In the genomic region with DNA sequence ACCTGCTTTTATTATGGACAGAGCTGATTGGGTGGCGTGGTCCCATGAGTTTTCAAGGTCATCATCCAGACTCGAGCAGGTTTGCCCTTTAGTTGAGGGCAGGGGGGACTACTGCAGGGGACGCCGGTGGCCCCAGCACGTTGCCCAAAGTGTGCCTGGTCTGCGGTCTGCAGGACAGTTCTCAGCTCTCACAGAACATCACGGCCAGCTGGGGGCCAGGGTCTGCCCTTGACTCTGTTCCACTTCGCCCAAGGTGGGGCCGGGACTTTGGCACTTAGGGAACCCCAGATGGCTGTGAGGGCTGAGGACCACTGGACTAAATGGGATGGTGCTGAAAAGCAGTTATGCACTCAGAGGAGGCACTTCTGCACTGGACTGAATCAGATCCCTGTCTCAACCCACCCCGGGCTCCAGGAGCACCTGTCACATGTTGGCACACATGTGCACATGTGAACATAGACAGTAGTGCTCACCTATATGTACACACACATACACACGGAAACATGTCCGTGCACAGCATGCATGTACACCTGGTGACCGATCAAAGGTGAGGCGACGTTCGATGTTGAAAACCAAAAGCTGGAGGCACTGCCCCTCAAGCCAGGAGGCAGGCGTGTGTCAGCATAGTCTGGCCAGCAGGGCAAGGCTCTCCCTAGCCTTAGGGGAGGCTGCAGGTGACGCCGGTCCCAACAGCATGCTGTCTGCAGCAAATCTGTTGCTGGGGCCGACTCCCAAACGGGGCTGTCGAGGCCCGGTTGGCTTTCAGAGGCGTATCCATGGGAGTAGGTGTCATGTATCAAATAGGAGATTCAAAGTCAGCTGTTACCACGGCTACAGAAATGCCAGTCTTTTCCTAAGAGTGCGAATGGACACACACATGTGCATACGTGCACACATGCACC, we compare ENCODE assay signal across 20 cellular contexts.
"Had no signal": no experiment of that assay in that cellular context is flagged by ENCODE, and none has a peak within 500 bp of the region (broad histone marks: within the 10 kb centered on the region; RNA-seq: fewer than 3 reads in every experiment).

No MANE protein-coding gene starts in this region.

- H3K36me3 Mint-ChIP-seq: activated naive CD8-positive, alpha-beta T cell treated with anti-CD3 and anti-CD28 coated beads, Interleukin-2, amount 10 ng/mL, durations not matched to agents 7 days and 5 days; memory B cell had no signal

- H3K27ac ChIP-seq: brain microvascular endothelial cell, hepatocyte, left lung, sigmoid colon, spleen, upper lobe of right lung had no signal

- H3K4me3 Mint-ChIP-seq: activated CD4-positive, alpha-beta T cell treated with anti-CD3 and anti-CD28 coated beads, Interleukin-2, amount 10 ng/mL, durations not matched to agents 24 days and 14 days; activated naive CD8-positive, alpha-beta T cell treated with anti-CD3 and anti-CD28 coated beads, Interleukin-2, amount 10 ng/mL, durations not matched to agents 7 days and 5 days; activated T-cell treated with anti-CD3 and anti-CD28 coated beads, Interleukin-2, amount 50 U/mL, for 72 hours; dendritic cell treated with granulocyte-macrophage colony-stimulating factor and Interleukin-4, amounts not matched to agents 40 ng/mL and 50 ng/mL, for 4 days; effector memory CD8-positive, alpha-beta T cell; memory B cell; nephron; stimulated activated naive CD8-positive, alpha-beta T cell treated with anti-CD3 and anti-CD28 coated beads, Interleukin-15, Interleukin-2, amounts not matched to agents 100 ng/mL and 50 ng/mL, for 24 hours; T-helper 2 cell treated with Interferon-gamma antibody and Interleukin-4, amounts not matched to agents 5 μg/mL and 100 μg/mL, for 36 hours had no signal

- H3K27ac Mint-ChIP-seq: activated CD4-positive, alpha-beta T cell treated with anti-CD3 and anti-CD28 coated beads, Interleukin-2, amount 10 ng/mL, durations not matched to agents 24 days and 14 days; activated naive CD8-positive, alpha-beta T cell treated with anti-CD3 and anti-CD28 coated beads, Interleukin-2, amount 10 ng/mL, durations not matched to agents 7 days and 5 days; activated T-cell treated with anti-CD3 and anti-CD28 coated beads, Interleukin-2, amount 50 U/mL, for 72 hours; dendritic cell treated with granulocyte-macrophage colony-stimulating factor and Interleukin-4, amounts not matched to agents 40 ng/mL and 50 ng/mL, for 4 days; effector memory CD8-positive, alpha-beta T cell; memory B cell; nephron; stimulated activated naive CD8-positive, alpha-beta T cell treated with anti-CD3 and anti-CD28 coated beads, Interleukin-15, Interleukin-2, amounts not matched to agents 100 ng/mL and 50 ng/mL, for 24 hours; T-helper 2 cell treated with Interferon-gamma antibody and Interleukin-4, amounts not matched to agents 5 μg/mL and 100 μg/mL, for 36 hours had no signal

- DNase-seq: activated CD4-positive, alpha-beta T cell treated with anti-CD3 and anti-CD28 coated beads, Interleukin-2, amount 10 ng/mL, durations not matched to agents 24 days and 14 days; activated CD4-positive, CD25-positive, alpha-beta regulatory T cell; activated CD8-positive, alpha-beta memory T cell treated with anti-CD3 and anti-CD28 coated beads, Interleukin-2, amount 50 U/mL, for 48 hours; activated gamma-delta T cell treated with Interleukin-2 at 50 U/mL for 16 hours; activated naive CD8-positive, alpha-beta T cell treated with anti-CD3 and anti-CD28 coated beads, Interleukin-2, amount 10 ng/mL, durations not matched to agents 7 days and 5 days; activated T-cell treated with anti-CD3 and anti-CD28 coated beads, Interleukin-2, amount 50 U/mL, for 72 hours; brain microvascular endothelial cell; effector memory CD8-positive, alpha-beta T cell; erythroblast; sigmoid colon; spleen; upper lobe of right lung had no signal

- H3K27me3 Mint-ChIP-seq: activated CD4-positive, alpha-beta T cell treated with anti-CD3 and anti-CD28 coated beads, Interleukin-2, amount 10 ng/mL, durations not matched to agents 24 days and 14 days; activated naive CD8-positive, alpha-beta T cell treated with anti-CD3 and anti-CD28 coated beads, Interleukin-2, amount 10 ng/mL, durations not matched to agents 7 days and 5 days; dendritic cell treated with granulocyte-macrophage colony-stimulating factor and Interleukin-4, amounts not matched to agents 40 ng/mL and 50 ng/mL, for 4 days; effector memory CD8-positive, alpha-beta T cell; memory B cell; stimulated activated naive CD8-positive, alpha-beta T cell treated with anti-CD3 and anti-CD28 coated beads, Interleukin-15, Interleukin-2, amounts not matched to agents 100 ng/mL and 50 ng/mL, for 24 hours had no signal

- H3K4me3 ChIP-seq: hepatocyte, left lung, sigmoid colon, spleen, upper lobe of right lung had no signal

- H3K79me2 ChIP-seq: hepatocyte had no signal

- H3K36me3 ChIP-seq: brain microvascular endothelial cell, left lung, sigmoid colon, spleen, upper lobe of right lung had no signal

- H3K4me2 ChIP-seq: hepatocyte had no signal

- H3K4me1 ChIP-seq: sigmoid colon, spleen, upper lobe of right lung had no signal

- ATAC-seq: activated T-cell treated with anti-CD3 and anti-CD28 coated beads, Interleukin-2, amount 50 U/mL, for 72 hours; effector memory CD8-positive, alpha-beta T cell; left lung; upper lobe of right lung had no signal

- H3K9me3 ChIP-seq: left lung, sigmoid colon, spleen, upper lobe of right lung had no signal

- H3K9me3 Mint-ChIP-seq: activated CD4-positive, alpha-beta T cell treated with anti-CD3 and anti-CD28 coated beads, Interleukin-2, amount 10 ng/mL, durations not matched to agents 24 days and 14 days; activated naive CD8-positive, alpha-beta T cell treated with anti-CD3 and anti-CD28 coated beads, Interleukin-2, amount 10 ng/mL, durations not matched to agents 7 days and 5 days; activated T-cell treated with anti-CD3 and anti-CD28 coated beads, Interleukin-2, amount 50 U/mL, for 72 hours; dendritic cell treated with granulocyte-macrophage colony-stimulating factor and Interleukin-4, amounts not matched to agents 40 ng/mL and 50 ng/mL, for 4 days; effector memory CD8-positive, alpha-beta T cell; memory B cell; nephron; stimulated activated naive CD8-positive, alpha-beta T cell treated with anti-CD3 and anti-CD28 coated beads, Interleukin-15, Interleukin-2, amounts not matched to agents 100 ng/mL and 50 ng/mL, for 24 hours; T-helper 2 cell treated with Interferon-gamma antibody and Interleukin-4, amounts not matched to agents 5 μg/mL and 100 μg/mL, for 36 hours had no signal

- H3K4me1 Mint-ChIP-seq: activated CD4-positive, alpha-beta T cell treated with anti-CD3 and anti-CD28 coated beads, Interleukin-2, amount 10 ng/mL, durations not matched to agents 24 days and 14 days; activated naive CD8-positive, alpha-beta T cell treated with anti-CD3 and anti-CD28 coated beads, Interleukin-2, amount 10 ng/mL, durations not matched to agents 7 days and 5 days; memory B cell had no signal

- FAIRE-seq: keratinocyte had no signal

- H3K27me3 ChIP-seq: brain microvascular endothelial cell, hepatocyte, left lung, sigmoid colon, spleen, upper lobe of right lung had no signal

- H2AFZ ChIP-seq: hepatocyte had no signal
